ENCODE assay signal across 11 cellular contexts in genomic region chr16:58409316-58409973, GRCh38. TPM values are rescaled to one million over a fixed set of nuclear protein-coding genes. Genes with fewer than 3 reads are reported as not detected.
DNase-seq lines count a peak whose midpoint lies in the region; ATAC-seq and TF ChIP-seq lines count a peak whose summit lies in the region.
"Had no signal": no experiment of that assay in that cellular context is flagged by ENCODE, and none has a peak within 500 bp of the region (broad histone marks: within the 10 kb centered on the region; RNA-seq: fewer than 3 reads in every experiment).

No MANE protein-coding gene starts in this region.

- H3K4me3 ChIP-seq in brain microvascular endothelial cell (ENCODE audit: low read depth, low read length) (no peak overlapping the region), right atrium auricular region (no peak overlapping the region), sigmoid colon (no peak overlapping the region)
- H3K4me3 ChIP-seq in naive thymus-derived CD4-positive, alpha-beta T cell (ENCODE audit: low read length): no peak overlapping the region

- WGBS in sigmoid colon, 2 donors: 76 to 85% methylated on average over 6 of the region's 6 CpGs

- POLR2A ChIA-PET in naive thymus-derived CD4-positive, alpha-beta T cell (lab: Charles Lee): no interaction called here

- no peak overlapping the region for H3K4me3 Mint-ChIP-seq in HFFc6
- no peak overlapping the region for H3K4me3 Mint-ChIP-seq in naive thymus-derived CD4-positive, alpha-beta T cell

- no peak overlapping the region for H3K27ac Mint-ChIP-seq in HFFc6
- H3K27ac Mint-ChIP-seq in naive thymus-derived CD4-positive, alpha-beta T cell: no peak overlapping the region

- TF ChIP-seq CTCF in HFFc6 (IDR thresholded peaks at IDR 0.05) (no peak), brain microvascular endothelial cell (IDR thresholded peaks at IDR 0.05; ENCODE audit: low read depth, low read length, missing control alignments) (no peak), right atrium auricular region (IDR thresholded peaks at IDR 0.05) (no peak), sigmoid colon (IDR thresholded peaks at IDR 0.05) (no peak)

- H3K27ac ChIP-seq in brain microvascular endothelial cell: no peak overlapping the region
- peak overlapping the region; percentile 84 to 94 for H3K27ac ChIP-seq in right atrium auricular region
- H3K27ac ChIP-seq in sigmoid colon: no peak overlapping the region
- H3K27ac ChIP-seq in naive thymus-derived CD4-positive, alpha-beta T cell (ENCODE audit: low read depth, low read length): no peak overlapping the region
- H3K27ac ChIP-seq: VCaP had no signal

- ATAC-seq in HG03457 (IDR thresholded peaks at IDR 0.05; ENCODE audit: unreplicated experiment) (no peak), HG03520 (IDR thresholded peaks at IDR 0.05; ENCODE audit: unreplicated experiment) (no peak)
- ATAC-seq in naive thymus-derived CD4-positive, alpha-beta T cell: no peak

- intact Hi-C loops in sigmoid colon (cut with DNase I): no loop called here
- intact Hi-C loops in naive thymus-derived CD4-positive, alpha-beta T cell (cut with micrococcal nuclease): no loop called here

- H3K36me3 ChIP-seq in brain microvascular endothelial cell (replicated peaks) (no peaks in the 10 kb centered on the region), right atrium auricular region (no peaks in the 10 kb centered on the region), sigmoid colon (no peaks in the 10 kb centered on the region)
- H3K36me3 ChIP-seq in naive thymus-derived CD4-positive, alpha-beta T cell (ENCODE audit: control insufficient read depth in 2 of 3, insufficient read depth in 3 of 3, low read length in 3 of 3): no peaks in the 10 kb centered on the region

- peaks cover 9% of the 10 kb centered on the region for H3K4me1 Mint-ChIP-seq in HFFc6 (ENCODE audit: low read depth)
- peaks cover 0 to 1% (median 0%) of the 10 kb centered on the region in 7 donors for H3K4me1 Mint-ChIP-seq in naive thymus-derived CD4-positive, alpha-beta T cell

- H3K9me3 Mint-ChIP-seq in HFFc6: no peaks in the 10 kb centered on the region
- no peaks in the 10 kb centered on the region for H3K9me3 Mint-ChIP-seq in naive thymus-derived CD4-positive, alpha-beta T cell

- CTCF ChIA-PET in naive thymus-derived CD4-positive, alpha-beta T cell (lab: Charles Lee): no interaction called here

- DNase-seq in HFFc6 (peak; percentile 28), brain microvascular endothelial cell (peak; percentile 41), right atrium auricular region (ENCODE audit: low spot score) (no peak), sigmoid colon (peak; percentile 70), KBM-7 (no peak)
- DNase-seq in naive thymus-derived CD4-positive, alpha-beta T cell: no peak
- DNase-seq: activated gamma-delta T cell, DMS53 had no signal

- H3K4me1 ChIP-seq in right atrium auricular region (peaks cover 0 to 12% of the 10 kb centered on the region in 2 donors), sigmoid colon (peaks cover 0 to 4% (median 0%) of the 10 kb centered on the region in 4 donors)
- H3K4me1 ChIP-seq in naive thymus-derived CD4-positive, alpha-beta T cell (ENCODE audit: control insufficient read depth in 2 of 2, insufficient read depth in 2 of 2, low read length in 2 of 2): no peaks in the 10 kb centered on the region

- no peak for TF ChIP-seq POLR2A in sigmoid colon (IDR thresholded peaks at IDR 0.05)

- no peak for TF ChIP-seq EP300 in sigmoid colon (IDR thresholded peaks at IDR 0.05)

- in situ Hi-C loops in brain microvascular endothelial cell (cut with HindIII; ENCODE audit: low pct_ligation_motif_present, low sequenced_read_pairs): no loop called here
- in situ Hi-C loops in KBM-7 (cut with MboI; ENCODE audit: low pct_unique_long_range_greater_than_20kb, low sequenced_read_pairs): no loop called here

- peaks cover 2% of the 10 kb centered on the region for H3K27me3 Mint-ChIP-seq in HFFc6 (ENCODE audit: insufficient read depth)
- no peaks in the 10 kb centered on the region for H3K27me3 Mint-ChIP-seq in naive thymus-derived CD4-positive, alpha-beta T cell

- no peaks in the 10 kb centered on the region for H3K36me3 Mint-ChIP-seq in HFFc6 (ENCODE audit: low read depth)
- H3K36me3 Mint-ChIP-seq in naive thymus-derived CD4-positive, alpha-beta T cell: peaks cover 0 to 4% (median 0%) of the 10 kb centered on the region in 5 donors

- H3K27me3 ChIP-seq in brain microvascular endothelial cell (replicated peaks) (no peaks in the 10 kb centered on the region), right atrium auricular region (no peaks in the 10 kb centered on the region), sigmoid colon (no peaks in the 10 kb centered on the region)
- H3K27me3 ChIP-seq in naive thymus-derived CD4-positive, alpha-beta T cell (ENCODE audit: control insufficient read depth in 2 of 2, insufficient read depth in 2 of 2, low read length in 2 of 2): no peaks in the 10 kb centered on the region

- H3K9me3 ChIP-seq in right atrium auricular region: no peaks in the 10 kb centered on the region
- no peaks in the 10 kb centered on the region for H3K9me3 ChIP-seq in sigmoid colon
- H3K9me3 ChIP-seq in naive thymus-derived CD4-positive, alpha-beta T cell (ENCODE audit: control insufficient read depth in 2 of 3, low read length in 3 of 3): no peaks in the 10 kb centered on the region

RNA-seq across cellular contexts. Expression of gene GINS3, which starts 17.2 kb away (rescaled TPM):
- total RNA-seq in HFFc6 (2021; fragmentation: NEBNext Ultra II Directional; extraction: Animal tissue kit (Norgen Biotek cat#: 25700)): 1 to 10 TPM; 3.0 to 6.4 (median 5.9) TPM
- total RNA-seq in right atrium auricular region: 1 to 10 TPM; 5.8 to 7.1 TPM
- 1 to 10 TPM; 1.1 to 2.5 (median 2.4) TPM for total RNA-seq in sigmoid colon
- 1 to 10 TPM; 3.0 to 5.9 (median 3.0) TPM for polyA plus RNA-seq in sigmoid colon
- 10 to 100 TPM in 1 of 5 experiments, 1 to 10 TPM in 3, under 1 TPM in 1; 0.66 to 13.3 (median 1.4) TPM for total RNA-seq in naive thymus-derived CD4-positive, alpha-beta T cell
- 1 to 10 TPM; 1.7 to 3.6 TPM for polyA plus RNA-seq in naive thymus-derived CD4-positive, alpha-beta T cell

Comparison
In these comparisons a context has a peak if more than half of its experiments do, and no peak if none do; other contexts are left out.
1. DNase-seq: peak in HFFc6 (single experiment), brain microvascular endothelial cell (single experiment) and sigmoid colon (single experiment); none in right atrium auricular region (single experiment), KBM-7 (single experiment) and naive thymus-derived CD4-positive, alpha-beta T cell (0 of 9).
2. H3K27ac ChIP-seq: peak in right atrium auricular region (2 of 2); none in brain microvascular endothelial cell (single experiment), sigmoid colon (0 of 4) and naive thymus-derived CD4-positive, alpha-beta T cell (single experiment).